1 cellular context compared by ENCODE assay signal in the genomic region with DNA sequence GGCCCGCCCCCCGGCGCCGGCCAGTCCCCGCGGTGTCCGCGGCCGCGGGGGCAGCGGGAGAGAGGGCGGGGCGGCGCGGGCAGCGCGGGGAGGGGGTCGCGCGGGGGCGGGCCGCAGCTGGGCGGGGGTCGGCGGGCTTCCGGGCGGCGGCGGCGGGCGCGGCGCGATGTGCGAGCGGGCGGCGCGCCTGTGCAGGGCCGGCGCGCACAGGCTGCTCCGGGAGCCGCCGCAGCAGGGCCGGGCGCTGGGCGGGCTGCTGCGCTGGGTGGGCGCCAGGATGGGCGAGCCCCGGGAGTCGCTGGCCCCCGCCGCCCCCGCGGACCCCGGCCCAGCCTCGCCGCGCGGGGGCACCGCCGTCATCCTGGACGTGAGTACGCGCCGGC.
TF ChIP-seq lines count a peak whose summit lies in the region.

No MANE protein-coding gene starts in this region.

TF ChIP-seq in K562, 482 proteins besides CTCF, POLR2A, EP300 and RAD21:
- TF ChIP-seq IFI16 (CRISPR knock-in tag; IDR thresholded peaks at IDR 0.05) (no peak), MAFF (IDR thresholded peaks at IDR 0.05; ENCODE audit: low read length) (no peak), ZBTB7A (IDR thresholded peaks at IDR 0.05; ENCODE audit: borderline replicate concordance, control insufficient read depth, low read depth, low read length) (peak; percentile 71; the same call in 1 of the 2 replicates), E2F6 (IDR thresholded peaks at IDR 0.05; ENCODE audit: borderline replicate concordance in 1 of 2, extremely low read depth in 1 of 2, insufficient read depth in 1 of 2, insufficient read length in 1 of 2, low read depth in 1 of 2, low read length in 1 of 2, poor library complexity in 1 of 2, severe bottlenecking in 1 of 2) (peak in 1 of 2 experiments; percentile 12)
TF ChIP-seq in K562: peak in this region for 2.
